ENCODE assay signal across 1 cellular context in the genomic region with DNA sequence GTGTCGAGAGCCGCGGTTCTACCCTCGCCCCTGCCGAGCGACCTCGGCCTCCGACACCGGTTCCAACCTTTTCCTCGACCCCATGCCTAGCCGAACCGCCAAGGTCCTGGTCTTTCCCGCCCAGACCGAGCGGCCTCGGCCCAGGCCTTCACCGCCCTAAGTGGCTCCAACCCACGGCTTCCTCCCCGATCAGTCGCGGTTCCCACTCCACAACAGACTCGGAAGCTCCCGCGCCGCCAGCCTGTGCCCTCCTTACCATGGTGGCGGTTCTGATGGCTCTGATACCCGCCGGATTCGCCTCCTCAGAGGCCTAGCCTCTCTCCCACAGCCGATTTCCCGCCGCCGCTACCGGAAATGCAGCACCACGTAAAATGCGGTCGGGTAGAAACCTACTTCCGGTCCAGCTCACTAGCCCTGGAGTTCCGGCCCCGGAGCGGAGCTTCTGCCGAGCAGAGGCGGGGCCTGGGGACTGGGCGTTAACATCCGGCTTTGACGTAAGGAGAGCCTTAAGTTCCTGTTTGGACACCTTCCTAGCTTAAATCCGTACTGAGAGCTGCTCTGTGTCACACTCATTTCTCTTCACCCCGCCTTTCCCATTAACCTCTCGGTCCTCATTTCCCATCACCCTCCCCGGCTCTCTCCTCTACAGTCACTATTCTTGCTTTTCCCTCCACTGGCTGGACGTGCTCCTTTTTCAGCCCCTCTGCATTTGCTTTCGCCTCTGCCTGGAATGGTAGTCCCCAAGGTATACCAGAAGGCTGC.
TF ChIP-seq lines count a peak whose summit lies in the region.

SNRPB (minus strand) TSS at position 358 of the 762 bp plus-strand sequence; CDS start at position 259, 99 bp downstream.

TF ChIP-seq in K562, 482 proteins besides CTCF, POLR2A, EP300 and RAD21 (continued from another document and continues in another):
- no peak for TF ChIP-seq TRIM25 (IDR thresholded peaks at IDR 0.05; ENCODE audit: borderline replicate concordance)
- peak; percentile 92 for TF ChIP-seq PHF20 (IDR thresholded peaks at IDR 0.05; ENCODE audit: partially characterized antibody)
- peak; percentile 100 for TF ChIP-seq E2F3 (CRISPR knock-in tag; IDR thresholded peaks at IDR 0.05)
- TF ChIP-seq GABPB2 (CRISPR knock-in tag; conservative IDR thresholded peaks at IDR 0.05) = no peak
- TF ChIP-seq ZNF146 (CRISPR knock-in tag; IDR thresholded peaks at IDR 0.05; ENCODE audit: unreplicated experiment) = no peak
- TF ChIP-seq CHD2 (IDR thresholded peaks at IDR 0.05; ENCODE audit: low read depth, low read length) = 0 out of 2 replicates have a peak, but pooled peaks have one; percentile 9
- no peak for TF ChIP-seq ZFP1 (CRISPR knock-in tag; IDR thresholded peaks at IDR 0.05)
- TF ChIP-seq, protein P1, sequence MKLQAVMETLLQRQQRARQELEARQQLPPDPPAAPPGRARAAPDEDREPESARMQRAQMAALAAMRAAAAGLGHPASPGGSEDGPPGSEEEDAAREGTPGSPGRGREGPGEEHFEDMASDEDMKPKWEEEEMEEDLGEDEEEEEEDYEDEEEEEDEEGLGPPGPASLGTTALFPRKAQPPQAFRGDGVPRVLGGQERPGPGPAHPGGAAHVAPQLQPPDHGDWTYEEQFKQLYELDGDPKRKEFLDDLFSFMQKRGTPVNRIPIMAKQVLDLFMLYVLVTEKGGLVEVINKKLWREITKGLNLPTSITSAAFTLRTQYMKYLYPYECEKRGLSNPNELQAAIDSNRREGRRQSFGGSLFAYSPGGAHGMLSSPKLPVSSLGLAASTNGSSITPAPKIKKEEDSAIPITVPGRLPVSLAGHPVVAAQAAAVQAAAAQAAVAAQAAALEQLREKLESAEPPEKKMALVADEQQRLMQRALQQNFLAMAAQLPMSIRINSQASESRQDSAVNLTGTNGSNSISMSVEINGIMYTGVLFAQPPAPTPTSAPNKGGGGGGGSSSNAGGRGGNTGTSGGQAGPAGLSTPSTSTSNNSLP (IDR thresholded peaks at IDR 0.05; ENCODE audit: borderline replicate concordance, low read depth, low read length) = no peak
- TF ChIP-seq U2AF1 (optimal IDR thresholded peaks at IDR 0.05; ENCODE audit: low read depth, low read length) = no peak
- peak; percentile 98 for TF ChIP-seq E2F8 (IDR thresholded peaks at IDR 0.05; ENCODE audit: low read depth, partially characterized antibody)
- no peak for TF ChIP-seq CBX8 (IDR thresholded peaks at IDR 0.05; ENCODE audit: borderline replicate concordance, extremely low read depth, low read depth, low read length, poor library complexity, severe bottlenecking)
- TF ChIP-seq BRD4 (IDR thresholded peaks at IDR 0.05) = peak; percentile 97
- TF ChIP-seq ZNF398 (CRISPR knock-in tag; IDR thresholded peaks at IDR 0.05) = no peak
- peak; percentile 36; the same call in 1 of the 2 replicates for TF ChIP-seq NCOR1 (IDR thresholded peaks at IDR 0.05)
- TF ChIP-seq KLF13 (tag; IDR thresholded peaks at IDR 0.05; ENCODE audit: borderline replicate concordance, low read depth) = no peak
- TF ChIP-seq, protein P2, sequence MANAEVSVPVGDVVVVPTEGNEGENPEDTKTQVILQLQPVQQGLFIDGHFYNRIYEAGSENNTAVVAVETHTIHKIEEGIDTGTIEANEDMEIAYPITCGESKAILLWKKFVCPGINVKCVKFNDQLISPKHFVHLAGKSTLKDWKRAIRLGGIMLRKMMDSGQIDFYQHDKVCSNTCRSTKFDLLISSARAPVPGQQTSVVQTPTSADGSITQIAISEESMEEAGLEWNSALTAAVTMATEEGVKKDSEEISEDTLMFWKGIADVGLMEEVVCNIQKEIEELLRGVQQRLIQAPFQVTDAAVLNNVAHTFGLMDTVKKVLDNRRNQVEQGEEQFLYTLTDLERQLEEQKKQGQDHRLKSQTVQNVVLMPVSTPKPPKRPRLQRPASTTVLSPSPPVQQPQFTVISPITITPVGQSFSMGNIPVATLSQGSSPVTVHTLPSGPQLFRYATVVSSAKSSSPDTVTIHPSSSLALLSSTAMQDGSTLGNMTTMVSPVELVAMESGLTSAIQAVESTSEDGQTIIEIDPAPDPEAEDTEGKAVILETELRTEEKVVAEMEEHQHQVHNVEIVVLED (CRISPR knock-in tag; IDR thresholded peaks at IDR 0.05) = no peak
- TF ChIP-seq GTF3C2 (IDR thresholded peaks at IDR 0.05; ENCODE audit: borderline replicate concordance, extremely low read depth, insufficient read length) = no peak
- TF ChIP-seq HDAC1 (IDR thresholded peaks at IDR 0.05) = peak in 1 of 2 experiments; percentile 28; a peak in 2 of 4 replicates
- TF ChIP-seq ZNF766 (CRISPR knock-in tag; conservative IDR thresholded peaks at IDR 0.05) = no peak
- no peak for TF ChIP-seq ZFPM2 (CRISPR knock-in tag; IDR thresholded peaks at IDR 0.05)
- 0 out of 4 replicates have a peak, but pooled peaks of 1 of the 2 experiments have one; percentile 57 for TF ChIP-seq TEAD1 (CRISPR knock-in tag; IDR thresholded peaks at IDR 0.05)
- no peak for TF ChIP-seq ZNF57 (CRISPR knock-in tag; IDR thresholded peaks at IDR 0.05)
- TF ChIP-seq, protein P3, sequence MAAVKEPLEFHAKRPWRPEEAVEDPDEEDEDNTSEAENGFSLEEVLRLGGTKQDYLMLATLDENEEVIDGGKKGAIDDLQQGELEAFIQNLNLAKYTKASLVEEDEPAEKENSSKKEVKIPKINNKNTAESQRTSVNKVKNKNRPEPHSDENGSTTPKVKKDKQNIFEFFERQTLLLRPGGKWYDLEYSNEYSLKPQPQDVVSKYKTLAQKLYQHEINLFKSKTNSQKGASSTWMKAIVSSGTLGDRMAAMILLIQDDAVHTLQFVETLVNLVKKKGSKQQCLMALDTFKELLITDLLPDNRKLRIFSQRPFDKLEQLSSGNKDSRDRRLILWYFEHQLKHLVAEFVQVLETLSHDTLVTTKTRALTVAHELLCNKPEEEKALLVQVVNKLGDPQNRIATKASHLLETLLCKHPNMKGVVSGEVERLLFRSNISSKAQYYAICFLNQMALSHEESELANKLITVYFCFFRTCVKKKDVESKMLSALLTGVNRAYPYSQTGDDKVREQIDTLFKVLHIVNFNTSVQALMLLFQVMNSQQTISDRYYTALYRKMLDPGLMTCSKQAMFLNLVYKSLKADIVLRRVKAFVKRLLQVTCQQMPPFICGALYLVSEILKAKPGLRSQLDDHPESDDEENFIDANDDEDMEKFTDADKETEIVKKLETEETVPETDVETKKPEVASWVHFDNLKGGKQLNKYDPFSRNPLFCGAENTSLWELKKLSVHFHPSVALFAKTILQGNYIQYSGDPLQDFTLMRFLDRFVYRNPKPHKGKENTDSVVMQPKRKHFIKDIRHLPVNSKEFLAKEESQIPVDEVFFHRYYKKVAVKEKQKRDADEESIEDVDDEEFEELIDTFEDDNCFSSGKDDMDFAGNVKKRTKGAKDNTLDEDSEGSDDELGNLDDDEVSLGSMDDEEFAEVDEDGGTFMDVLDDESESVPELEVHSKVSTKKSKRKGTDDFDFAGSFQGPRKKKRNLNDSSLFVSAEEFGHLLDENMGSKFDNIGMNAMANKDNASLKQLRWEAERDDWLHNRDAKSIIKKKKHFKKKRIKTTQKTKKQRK (IDR thresholded peaks at IDR 0.05; ENCODE audit: borderline replicate concordance, low read depth, low read length) = no peak
- no peak for TF ChIP-seq NFIX (CRISPR knock-in tag; IDR thresholded peaks at IDR 0.05; ENCODE audit: low read depth)
- TF ChIP-seq, protein P4, sequence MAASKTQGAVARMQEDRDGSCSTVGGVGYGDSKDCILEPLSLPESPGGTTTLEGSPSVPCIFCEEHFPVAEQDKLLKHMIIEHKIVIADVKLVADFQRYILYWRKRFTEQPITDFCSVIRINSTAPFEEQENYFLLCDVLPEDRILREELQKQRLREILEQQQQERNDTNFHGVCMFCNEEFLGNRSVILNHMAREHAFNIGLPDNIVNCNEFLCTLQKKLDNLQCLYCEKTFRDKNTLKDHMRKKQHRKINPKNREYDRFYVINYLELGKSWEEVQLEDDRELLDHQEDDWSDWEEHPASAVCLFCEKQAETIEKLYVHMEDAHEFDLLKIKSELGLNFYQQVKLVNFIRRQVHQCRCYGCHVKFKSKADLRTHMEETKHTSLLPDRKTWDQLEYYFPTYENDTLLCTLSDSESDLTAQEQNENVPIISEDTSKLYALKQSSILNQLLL (CRISPR knock-in tag; IDR thresholded peaks at IDR 0.05; ENCODE audit: borderline replicate concordance) = no peak
- TF ChIP-seq ZNF232 (CRISPR knock-in tag; IDR thresholded peaks at IDR 0.05) = 0 out of 2 replicates have a peak, but pooled peaks have one; percentile 73
- TF ChIP-seq CEBPB (tag; IDR thresholded peaks at IDR 0.05) = no peak
- TF ChIP-seq U2AF2 (optimal IDR thresholded peaks at IDR 0.05; ENCODE audit: low read depth, low read length) = no peak
- TF ChIP-seq, protein P5, sequence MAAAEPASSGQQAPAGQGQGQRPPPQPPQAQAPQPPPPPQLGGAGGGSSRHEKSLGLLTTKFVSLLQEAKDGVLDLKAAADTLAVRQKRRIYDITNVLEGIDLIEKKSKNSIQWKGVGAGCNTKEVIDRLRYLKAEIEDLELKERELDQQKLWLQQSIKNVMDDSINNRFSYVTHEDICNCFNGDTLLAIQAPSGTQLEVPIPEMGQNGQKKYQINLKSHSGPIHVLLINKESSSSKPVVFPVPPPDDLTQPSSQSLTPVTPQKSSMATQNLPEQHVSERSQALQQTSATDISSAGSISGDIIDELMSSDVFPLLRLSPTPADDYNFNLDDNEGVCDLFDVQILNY (CRISPR knock-in tag; IDR thresholded peaks at IDR 0.05) = peak; percentile 93
